8 cellular contexts compared by ENCODE assay signal in the genomic region with DNA sequence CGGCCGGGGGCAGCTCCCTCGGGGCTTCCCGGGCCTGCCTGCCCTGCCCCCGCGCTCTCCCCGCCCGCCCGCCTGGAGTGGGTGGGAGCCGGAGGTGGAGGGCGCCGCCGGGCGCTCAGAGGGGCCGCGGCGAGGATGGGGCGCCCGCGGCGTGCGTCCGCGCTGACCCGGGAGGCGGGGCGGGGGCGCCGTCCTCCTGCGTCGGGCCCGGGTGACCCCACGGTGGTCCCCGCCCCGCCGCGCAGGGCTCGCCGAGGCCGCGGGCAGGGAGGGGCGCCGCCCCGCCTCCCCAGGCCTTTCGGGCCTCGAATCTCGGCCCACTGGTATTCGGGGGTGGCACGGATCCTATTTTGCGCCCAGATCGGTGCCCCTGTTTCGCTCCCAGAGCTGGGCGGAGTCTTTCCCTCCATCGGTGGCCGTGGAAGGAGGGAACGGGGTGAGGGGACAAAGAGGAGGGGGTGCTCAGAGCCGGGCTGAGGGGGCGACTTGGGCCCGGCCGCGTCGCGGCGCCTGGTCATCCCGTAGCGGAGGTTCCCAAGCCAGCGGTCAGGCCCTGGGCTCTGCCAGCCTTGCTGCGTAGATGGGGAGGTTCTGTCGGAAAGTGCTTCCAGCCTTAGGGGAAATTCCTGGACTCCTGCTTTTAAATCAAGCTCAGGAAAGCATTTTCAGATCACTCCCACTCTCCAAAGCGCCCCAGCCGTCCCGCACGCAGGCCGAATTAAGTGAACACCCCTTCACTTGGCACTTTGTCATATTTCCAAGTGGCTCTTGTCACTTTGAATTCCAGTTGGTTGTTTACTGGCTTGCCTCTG. TPM values are rescaled to one million over a fixed set of nuclear protein-coding genes. Genes with fewer than 3 reads are reported as not detected.
DNase-seq lines count a peak whose midpoint lies in the region; ATAC-seq and TF ChIP-seq lines count a peak whose summit lies in the region.

No MANE protein-coding gene starts in this region.

- H3K4me1 Mint-ChIP-seq in glutamatergic neuron (ENCODE audit: low read depth, unreplicated experiment), result no peaks in the 10 kb centered on the region

- no peaks in the 10 kb centered on the region for H3K9me3 ChIP-seq in neutrophil

- peak overlapping the region; percentile 61 to 90 for H3K4me3 ChIP-seq in neutrophil (ENCODE audit: low read depth in 1 of 2, low read length in 1 of 2)

- H3K9me3 Mint-ChIP-seq in activated naive CD4-positive, alpha-beta T cell treated with anti-CD3 and anti-CD28 coated beads, Interleukin-2, amount 50 U/mL, for 72 hours, result no peaks in the 10 kb centered on the region
- H3K9me3 Mint-ChIP-seq in glutamatergic neuron (ENCODE audit: unreplicated experiment), result peaks cover 3% of the 10 kb centered on the region

- H3K27me3 ChIP-seq in neutrophil, result peaks cover 34% of the 10 kb centered on the region

- H3K27me3 Mint-ChIP-seq in glutamatergic neuron (ENCODE audit: unreplicated experiment), result peaks cover 1% of the 10 kb centered on the region

- H3K27ac ChIP-seq in neutrophil, result no peak overlapping the region

- peak overlapping the region; percentile 5 to 65 for H3K27ac Mint-ChIP-seq in activated naive CD4-positive, alpha-beta T cell treated with anti-CD3 and anti-CD28 coated beads, Interleukin-2, amount 50 U/mL, for 72 hours
- H3K27ac Mint-ChIP-seq in glutamatergic neuron (ENCODE audit: unreplicated experiment), result no peak overlapping the region

- ATAC-seq in GM21825 (IDR thresholded peaks at IDR 0.05; ENCODE audit: unreplicated experiment), result peak; percentile 54
- peak in 1 of 2 donors; percentile 69 for ATAC-seq in activated naive CD4-positive, alpha-beta T cell treated with anti-CD3 and anti-CD28 coated beads, Interleukin-2, amount 50 U/mL, for 72 hours

- TF ChIP-seq CTCF in glutamatergic neuron (IDR thresholded peaks at IDR 0.05; ENCODE audit: partially characterized antibody, unreplicated experiment) (no peak), neutrophil (IDR thresholded peaks at IDR 0.05) (no peak)

- H3K36me3 Mint-ChIP-seq in activated naive CD4-positive, alpha-beta T cell treated with anti-CD3 and anti-CD28 coated beads, Interleukin-2, amount 50 U/mL, for 72 hours, result peaks cover 6 to 7% of the 10 kb centered on the region in 2 donors
- no peaks in the 10 kb centered on the region for H3K36me3 Mint-ChIP-seq in glutamatergic neuron (ENCODE audit: unreplicated experiment)

- peaks cover 7 to 15% of the 10 kb centered on the region in 2 experiments for H3K4me1 ChIP-seq in neutrophil (ENCODE audit: control insufficient read depth in 1 of 2, insufficient read depth in 1 of 2, low read depth in 1 of 2, low read length in 1 of 2)

- H3K36me3 ChIP-seq in neutrophil, result no peaks in the 10 kb centered on the region

- H3K4me3 Mint-ChIP-seq in glutamatergic neuron (ENCODE audit: unreplicated experiment), result peak overlapping the region; percentile 58

- DNase-seq in NCI-H2081 (lab: John Stamatoyannopoulos, UW), result peak; percentile 15 to 52
- DNase-seq in NCI-H2081 treated with DMSO at 0.1 percent for 48 hours (lab: John Stamatoyannopoulos, UW), result no peak
- peak; percentile 19 for DNase-seq in LoVo (ENCODE audit: low spot score)
- peak in 1 of 2 donors; percentile 13 for DNase-seq in activated naive CD4-positive, alpha-beta T cell treated with anti-CD3 and anti-CD28 coated beads, Interleukin-2, amount 50 U/mL, for 72 hours (ENCODE audit: low spot score in 2 of 2)
- DNase-seq in glutamatergic neuron, result peak; percentile 39
- no peak for DNase-seq in NCI-H1694 treated with DMSO at 0.1 percent for 48 hours (lab: John Stamatoyannopoulos, UW)

RNA-seq across cellular contexts. Expression of gene PATJ, which starts 0.5 kb away (rescaled TPM):
- 10 to 100 TPM; 21.5 to 24.7 TPM for total RNA-seq in activated naive CD4-positive, alpha-beta T cell treated with anti-CD3 and anti-CD28 coated beads, Interleukin-2, amount 50 U/mL, for 72 hours
- total RNA-seq in glutamatergic neuron (ENCODE audit: unreplicated experiment), result 2.0 TPM

RNA-seq across cellular contexts. Expression of gene TM2D1, which starts 17.9 kb away (rescaled TPM):
- total RNA-seq in activated naive CD4-positive, alpha-beta T cell treated with anti-CD3 and anti-CD28 coated beads, Interleukin-2, amount 50 U/mL, for 72 hours, result 10 to 100 TPM; 33.9 to 39.2 TPM
- total RNA-seq in glutamatergic neuron (ENCODE audit: unreplicated experiment), result 21.1 TPM

Comparison
In these comparisons a context has a peak if more than half of its experiments do, and no peak if none do; other contexts are left out.
1. DNase-seq: peak in NCI-H2081 (2 of 2), LoVo (single experiment) and glutamatergic neuron (single experiment); none in NCI-H2081 treated with DMSO at 0.1 percent for 48 hours (single experiment) and NCI-H1694 treated with DMSO at 0.1 percent for 48 hours (single experiment).